1 cellular context compared by ENCODE assay signal in genomic region chr3:141231101-141231922, GRCh38.
TF ChIP-seq lines count a peak whose summit lies in the region.

PXYLP1 (plus strand) TSS chr3:141231825; CDS start chr3:141260176, 28,351 bp downstream.

TF ChIP-seq in K562, 482 proteins besides CTCF, POLR2A, EP300 and RAD21 (continued from another document and continues in another):
- TF ChIP-seq, protein P1, sequence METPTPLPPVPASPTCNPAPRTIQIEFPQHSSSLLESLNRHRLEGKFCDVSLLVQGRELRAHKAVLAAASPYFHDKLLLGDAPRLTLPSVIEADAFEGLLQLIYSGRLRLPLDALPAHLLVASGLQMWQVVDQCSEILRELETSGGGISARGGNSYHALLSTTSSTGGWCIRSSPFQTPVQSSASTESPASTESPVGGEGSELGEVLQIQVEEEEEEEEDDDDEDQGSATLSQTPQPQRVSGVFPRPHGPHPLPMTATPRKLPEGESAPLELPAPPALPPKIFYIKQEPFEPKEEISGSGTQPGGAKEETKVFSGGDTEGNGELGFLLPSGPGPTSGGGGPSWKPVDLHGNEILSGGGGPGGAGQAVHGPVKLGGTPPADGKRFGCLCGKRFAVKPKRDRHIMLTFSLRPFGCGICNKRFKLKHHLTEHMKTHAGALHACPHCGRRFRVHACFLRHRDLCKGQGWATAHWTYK (CRISPR knock-in tag; IDR thresholded peaks at IDR 0.05): 0 out of 2 replicates have a peak, but pooled peaks have one; percentile 34
- TF ChIP-seq SMAD1 (IDR thresholded peaks at IDR 0.05; ENCODE audit: low read depth, low read length, partially characterized antibody) (no peak), CTBP1 (IDR thresholded peaks at IDR 0.05; ENCODE audit: borderline replicate concordance) (peak; percentile 89; the same call in 1 of the 2 replicates), TBP (optimal IDR thresholded peaks at IDR 0.05; ENCODE audit: low read depth, low read length) (peak; percentile 73), KDM5B (IDR thresholded peaks at IDR 0.05; ENCODE audit: insufficient replicate concordance, low read depth, low read length) (peak; percentile 85), CBX3 (IDR thresholded peaks at IDR 0.05; ENCODE audit: borderline replicate concordance in 1 of 2, low read length in 2 of 2) (no peak), HDAC6 (IDR thresholded peaks at IDR 0.05; ENCODE audit: low read depth, low read length) (no peak), FOXM1 (IDR thresholded peaks at IDR 0.05; ENCODE audit: low read depth) (no peak), FOXM1 (CRISPR knock-in tag; IDR thresholded peaks at IDR 0.05; ENCODE audit: low read depth) (no peak), BRD4 (IDR thresholded peaks at IDR 0.05) (no peak), PHF8 (IDR thresholded peaks at IDR 0.05; ENCODE audit: borderline replicate concordance, low read length) (peak; percentile 96; the same call in 1 of the 2 replicates), SIN3B (IDR thresholded peaks at IDR 0.05; ENCODE audit: low read depth) (peak; percentile 58), TEAD2 (tag; IDR thresholded peaks at IDR 0.05) (no peak), CREB1 (IDR thresholded peaks at IDR 0.05) (no peak), CREB1 (CRISPR knock-in tag; IDR thresholded peaks at IDR 0.05) (peak; percentile 59), CGGBP1 (CRISPR knock-in tag; IDR thresholded peaks at IDR 0.05) (no peak), MAZ (CRISPR knock-in tag; conservative IDR thresholded peaks at IDR 0.05 in 1 of 2, IDR thresholded peaks at IDR 0.05 in 1 of 2) (peak; percentile 92 to 93), ZNF76 (CRISPR knock-in tag; IDR thresholded peaks at IDR 0.05; ENCODE audit: borderline replicate concordance) (no peak), ZNF212 (CRISPR knock-in tag; IDR thresholded peaks at IDR 0.05) (no peak), GATAD2A (IDR thresholded peaks at IDR 0.05) (0 out of 2 replicates have a peak, but pooled peaks have one; percentile 30), USF1 (CRISPR knock-in tag; IDR thresholded peaks at IDR 0.05) (peak; percentile 37; the same call in 1 of the 2 replicates), CXXC5 (CRISPR knock-in tag; IDR thresholded peaks at IDR 0.05) (peak; percentile 81), JUND (IDR thresholded peaks at IDR 0.05; ENCODE audit: borderline replicate concordance, low read depth, low read length) (no peak), JUND (tag; IDR thresholded peaks at IDR 0.05; ENCODE audit: borderline replicate concordance, low read depth, low read length) (no peak; the same call in 2 of the 3 replicates), ZNF561 (CRISPR knock-in tag; conservative IDR thresholded peaks at IDR 0.05) (no peak), ZNF507 (tag; conservative IDR thresholded peaks at IDR 0.05) (no peak), PTBP1 (IDR thresholded peaks at IDR 0.05; ENCODE audit: low read depth, low read length) (peak; percentile 30; the same call in 1 of the 2 replicates), RBM34 (IDR thresholded peaks at IDR 0.05; ENCODE audit: borderline replicate concordance, insufficient read depth, low read length) (0 out of 2 replicates have a peak, but pooled peaks have one; percentile 16), CCNT2 (IDR thresholded peaks at IDR 0.05; ENCODE audit: borderline replicate concordance, extremely low read depth, insufficient read length, low read depth, low read length) (peak; percentile 81)
- TF ChIP-seq, protein P2, sequence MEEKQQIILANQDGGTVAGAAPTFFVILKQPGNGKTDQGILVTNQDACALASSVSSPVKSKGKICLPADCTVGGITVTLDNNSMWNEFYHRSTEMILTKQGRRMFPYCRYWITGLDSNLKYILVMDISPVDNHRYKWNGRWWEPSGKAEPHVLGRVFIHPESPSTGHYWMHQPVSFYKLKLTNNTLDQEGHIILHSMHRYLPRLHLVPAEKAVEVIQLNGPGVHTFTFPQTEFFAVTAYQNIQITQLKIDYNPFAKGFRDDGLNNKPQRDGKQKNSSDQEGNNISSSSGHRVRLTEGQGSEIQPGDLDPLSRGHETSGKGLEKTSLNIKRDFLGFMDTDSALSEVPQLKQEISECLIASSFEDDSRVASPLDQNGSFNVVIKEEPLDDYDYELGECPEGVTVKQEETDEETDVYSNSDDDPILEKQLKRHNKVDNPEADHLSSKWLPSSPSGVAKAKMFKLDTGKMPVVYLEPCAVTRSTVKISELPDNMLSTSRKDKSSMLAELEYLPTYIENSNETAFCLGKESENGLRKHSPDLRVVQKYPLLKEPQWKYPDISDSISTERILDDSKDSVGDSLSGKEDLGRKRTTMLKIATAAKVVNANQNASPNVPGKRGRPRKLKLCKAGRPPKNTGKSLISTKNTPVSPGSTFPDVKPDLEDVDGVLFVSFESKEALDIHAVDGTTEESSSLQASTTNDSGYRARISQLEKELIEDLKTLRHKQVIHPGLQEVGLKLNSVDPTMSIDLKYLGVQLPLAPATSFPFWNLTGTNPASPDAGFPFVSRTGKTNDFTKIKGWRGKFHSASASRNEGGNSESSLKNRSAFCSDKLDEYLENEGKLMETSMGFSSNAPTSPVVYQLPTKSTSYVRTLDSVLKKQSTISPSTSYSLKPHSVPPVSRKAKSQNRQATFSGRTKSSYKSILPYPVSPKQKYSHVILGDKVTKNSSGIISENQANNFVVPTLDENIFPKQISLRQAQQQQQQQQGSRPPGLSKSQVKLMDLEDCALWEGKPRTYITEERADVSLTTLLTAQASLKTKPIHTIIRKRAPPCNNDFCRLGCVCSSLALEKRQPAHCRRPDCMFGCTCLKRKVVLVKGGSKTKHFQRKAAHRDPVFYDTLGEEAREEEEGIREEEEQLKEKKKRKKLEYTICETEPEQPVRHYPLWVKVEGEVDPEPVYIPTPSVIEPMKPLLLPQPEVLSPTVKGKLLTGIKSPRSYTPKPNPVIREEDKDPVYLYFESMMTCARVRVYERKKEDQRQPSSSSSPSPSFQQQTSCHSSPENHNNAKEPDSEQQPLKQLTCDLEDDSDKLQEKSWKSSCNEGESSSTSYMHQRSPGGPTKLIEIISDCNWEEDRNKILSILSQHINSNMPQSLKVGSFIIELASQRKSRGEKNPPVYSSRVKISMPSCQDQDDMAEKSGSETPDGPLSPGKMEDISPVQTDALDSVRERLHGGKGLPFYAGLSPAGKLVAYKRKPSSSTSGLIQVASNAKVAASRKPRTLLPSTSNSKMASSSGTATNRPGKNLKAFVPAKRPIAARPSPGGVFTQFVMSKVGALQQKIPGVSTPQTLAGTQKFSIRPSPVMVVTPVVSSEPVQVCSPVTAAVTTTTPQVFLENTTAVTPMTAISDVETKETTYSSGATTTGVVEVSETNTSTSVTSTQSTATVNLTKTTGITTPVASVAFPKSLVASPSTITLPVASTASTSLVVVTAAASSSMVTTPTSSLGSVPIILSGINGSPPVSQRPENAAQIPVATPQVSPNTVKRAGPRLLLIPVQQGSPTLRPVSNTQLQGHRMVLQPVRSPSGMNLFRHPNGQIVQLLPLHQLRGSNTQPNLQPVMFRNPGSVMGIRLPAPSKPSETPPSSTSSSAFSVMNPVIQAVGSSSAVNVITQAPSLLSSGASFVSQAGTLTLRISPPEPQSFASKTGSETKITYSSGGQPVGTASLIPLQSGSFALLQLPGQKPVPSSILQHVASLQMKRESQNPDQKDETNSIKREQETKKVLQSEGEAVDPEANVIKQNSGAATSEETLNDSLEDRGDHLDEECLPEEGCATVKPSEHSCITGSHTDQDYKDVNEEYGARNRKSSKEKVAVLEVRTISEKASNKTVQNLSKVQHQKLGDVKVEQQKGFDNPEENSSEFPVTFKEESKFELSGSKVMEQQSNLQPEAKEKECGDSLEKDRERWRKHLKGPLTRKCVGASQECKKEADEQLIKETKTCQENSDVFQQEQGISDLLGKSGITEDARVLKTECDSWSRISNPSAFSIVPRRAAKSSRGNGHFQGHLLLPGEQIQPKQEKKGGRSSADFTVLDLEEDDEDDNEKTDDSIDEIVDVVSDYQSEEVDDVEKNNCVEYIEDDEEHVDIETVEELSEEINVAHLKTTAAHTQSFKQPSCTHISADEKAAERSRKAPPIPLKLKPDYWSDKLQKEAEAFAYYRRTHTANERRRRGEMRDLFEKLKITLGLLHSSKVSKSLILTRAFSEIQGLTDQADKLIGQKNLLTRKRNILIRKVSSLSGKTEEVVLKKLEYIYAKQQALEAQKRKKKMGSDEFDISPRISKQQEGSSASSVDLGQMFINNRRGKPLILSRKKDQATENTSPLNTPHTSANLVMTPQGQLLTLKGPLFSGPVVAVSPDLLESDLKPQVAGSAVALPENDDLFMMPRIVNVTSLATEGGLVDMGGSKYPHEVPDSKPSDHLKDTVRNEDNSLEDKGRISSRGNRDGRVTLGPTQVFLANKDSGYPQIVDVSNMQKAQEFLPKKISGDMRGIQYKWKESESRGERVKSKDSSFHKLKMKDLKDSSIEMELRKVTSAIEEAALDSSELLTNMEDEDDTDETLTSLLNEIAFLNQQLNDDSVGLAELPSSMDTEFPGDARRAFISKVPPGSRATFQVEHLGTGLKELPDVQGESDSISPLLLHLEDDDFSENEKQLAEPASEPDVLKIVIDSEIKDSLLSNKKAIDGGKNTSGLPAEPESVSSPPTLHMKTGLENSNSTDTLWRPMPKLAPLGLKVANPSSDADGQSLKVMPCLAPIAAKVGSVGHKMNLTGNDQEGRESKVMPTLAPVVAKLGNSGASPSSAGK (IDR thresholded peaks at IDR 0.05): peak; percentile 77
- TF ChIP-seq, protein P3, sequence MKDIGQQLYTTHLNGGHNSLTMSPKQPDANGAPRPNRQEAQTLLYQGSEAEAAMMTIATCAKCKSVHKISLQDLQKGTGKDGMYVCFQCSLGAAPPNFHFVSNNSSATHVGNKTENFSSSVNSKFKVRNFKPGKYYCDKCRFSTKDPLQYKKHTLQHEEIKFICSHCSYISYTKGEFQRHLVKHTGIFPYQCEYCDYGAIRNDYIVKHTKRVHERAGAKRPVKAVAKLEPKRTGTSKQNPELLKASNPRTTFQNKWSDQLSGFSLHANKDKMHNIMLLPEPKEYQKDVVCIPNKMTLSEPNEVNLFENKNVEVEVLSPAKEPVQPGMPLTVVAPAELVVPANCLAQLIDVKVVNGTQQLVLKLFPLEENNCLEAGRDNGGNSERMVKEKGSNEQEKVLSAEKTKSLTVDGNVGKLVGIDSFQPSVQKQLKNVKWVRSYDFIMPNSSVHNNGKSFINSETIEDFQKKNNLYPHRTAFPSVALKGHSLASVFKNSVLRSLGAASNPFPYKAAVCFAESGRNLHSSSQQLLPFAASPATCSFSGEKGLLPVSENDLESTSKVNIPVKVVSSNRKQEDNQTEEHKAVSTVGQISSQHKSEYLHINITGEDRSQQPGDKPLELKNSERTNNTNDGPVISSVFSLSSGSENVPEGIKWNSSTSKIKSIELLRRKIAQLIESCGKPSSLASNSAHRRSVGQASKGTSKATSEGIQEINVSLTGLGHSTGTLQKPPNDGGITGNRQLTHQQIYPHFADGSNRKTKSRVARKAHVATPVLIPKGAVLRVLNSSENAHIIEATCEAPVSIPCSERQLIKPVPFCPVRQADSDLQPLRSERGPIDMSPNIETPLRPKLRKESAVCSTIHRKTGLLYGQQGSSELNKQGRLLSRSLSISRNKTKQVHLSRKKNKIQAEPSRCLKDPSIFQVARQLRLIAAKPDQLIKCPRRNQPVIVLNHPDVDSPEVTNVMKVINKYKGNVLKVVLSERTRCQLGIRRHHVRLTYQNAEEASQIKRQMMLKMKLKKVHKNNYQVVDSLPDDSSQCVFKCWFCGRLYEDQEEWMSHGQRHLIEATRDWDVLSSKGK (CRISPR knock-in tag; IDR thresholded peaks at IDR 0.05): no peak
- TF ChIP-seq, protein P4, sequence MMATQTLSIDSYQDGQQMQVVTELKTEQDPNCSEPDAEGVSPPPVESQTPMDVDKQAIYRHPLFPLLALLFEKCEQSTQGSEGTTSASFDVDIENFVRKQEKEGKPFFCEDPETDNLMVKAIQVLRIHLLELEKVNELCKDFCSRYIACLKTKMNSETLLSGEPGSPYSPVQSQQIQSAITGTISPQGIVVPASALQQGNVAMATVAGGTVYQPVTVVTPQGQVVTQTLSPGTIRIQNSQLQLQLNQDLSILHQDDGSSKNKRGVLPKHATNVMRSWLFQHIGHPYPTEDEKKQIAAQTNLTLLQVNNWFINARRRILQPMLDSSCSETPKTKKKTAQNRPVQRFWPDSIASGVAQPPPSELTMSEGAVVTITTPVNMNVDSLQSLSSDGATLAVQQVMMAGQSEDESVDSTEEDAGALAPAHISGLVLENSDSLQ (IDR thresholded peaks at IDR 0.05): no peak
- TF ChIP-seq, protein P5, sequence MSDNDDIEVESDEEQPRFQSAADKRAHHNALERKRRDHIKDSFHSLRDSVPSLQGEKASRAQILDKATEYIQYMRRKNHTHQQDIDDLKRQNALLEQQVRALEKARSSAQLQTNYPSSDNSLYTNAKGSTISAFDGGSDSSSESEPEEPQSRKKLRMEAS (CRISPR knock-in tag; IDR thresholded peaks at IDR 0.05): peak; percentile 76
- TF ChIP-seq, protein P6, sequence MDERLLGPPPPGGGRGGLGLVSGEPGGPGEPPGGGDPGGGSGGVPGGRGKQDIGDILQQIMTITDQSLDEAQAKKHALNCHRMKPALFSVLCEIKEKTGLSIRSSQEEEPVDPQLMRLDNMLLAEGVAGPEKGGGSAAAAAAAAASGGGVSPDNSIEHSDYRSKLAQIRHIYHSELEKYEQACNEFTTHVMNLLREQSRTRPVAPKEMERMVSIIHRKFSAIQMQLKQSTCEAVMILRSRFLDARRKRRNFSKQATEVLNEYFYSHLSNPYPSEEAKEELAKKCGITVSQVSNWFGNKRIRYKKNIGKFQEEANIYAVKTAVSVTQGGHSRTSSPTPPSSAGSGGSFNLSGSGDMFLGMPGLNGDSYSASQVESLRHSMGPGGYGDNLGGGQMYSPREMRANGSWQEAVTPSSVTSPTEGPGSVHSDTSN (CRISPR knock-in tag; IDR thresholded peaks at IDR 0.05; ENCODE audit: low read depth): no peak
- TF ChIP-seq, protein P6 (tag; conservative IDR thresholded peaks at IDR 0.05; ENCODE audit: low read depth): no peak
